8 cellular contexts compared by ENCODE assay signal in genomic region chr2:240060977-240061591, GRCh38. TPM values are rescaled to one million over a fixed set of nuclear protein-coding genes. Genes with fewer than 3 reads are reported as not detected.
DNase-seq lines count a peak whose midpoint lies in the region; ATAC-seq lines count a peak whose summit lies in the region.

No MANE protein-coding gene starts in this region.

- intact Hi-C loops in head of caudate nucleus (cut with DNase I) (no loop called here), sciatic nerve (cut with DNase I) (loop anchor here (5.0 kb wide), 1 partner anchor 81 kb away; the partner anchor contains the start of gene OTOS)

- DNase-seq in COLO668 (lab: John Stamatoyannopoulos, UW; ENCODE audit: unreplicated experiment) = peak; percentile 31
- peak; percentile 47 for DNase-seq in HCEC 1CT
- peak; percentile 72 for DNase-seq in NCI-H82 (lab: John Stamatoyannopoulos, UW)
- DNase-seq in activated naive CD4-positive, alpha-beta T cell treated with anti-CD3 and anti-CD28 coated beads, Interleukin-2, amount 50 U/mL, for 16 hours = peak; percentile 39
- peak in 33 of 42 donors; percentile 30 to 89 (median 65) for DNase-seq in head of caudate nucleus
- no peak for DNase-seq in sciatic nerve (ENCODE audit: low spot score)

- peak; percentile 77 for ATAC-seq in sciatic nerve
- no peak for ATAC-seq in HG02973 (IDR thresholded peaks at IDR 0.05; ENCODE audit: unreplicated experiment)
- ATAC-seq in HG03521 (IDR thresholded peaks at IDR 0.05; ENCODE audit: unreplicated experiment) = no peak

RNA-seq across cellular contexts. Expression of gene OR6B3, which starts 7.8 kb away (rescaled TPM):
- 8.3 TPM for total RNA-seq in sciatic nerve

RNA-seq across cellular contexts. Expression of gene OR6B2, which starts 30.9 kb away (rescaled TPM):
- 5.1 TPM for total RNA-seq in sciatic nerve

RNA-seq across cellular contexts. Expression of gene NDUFA10, which starts 35.9 kb away (rescaled TPM):
- total RNA-seq in sciatic nerve = 124 TPM
